In the genomic region with DNA sequence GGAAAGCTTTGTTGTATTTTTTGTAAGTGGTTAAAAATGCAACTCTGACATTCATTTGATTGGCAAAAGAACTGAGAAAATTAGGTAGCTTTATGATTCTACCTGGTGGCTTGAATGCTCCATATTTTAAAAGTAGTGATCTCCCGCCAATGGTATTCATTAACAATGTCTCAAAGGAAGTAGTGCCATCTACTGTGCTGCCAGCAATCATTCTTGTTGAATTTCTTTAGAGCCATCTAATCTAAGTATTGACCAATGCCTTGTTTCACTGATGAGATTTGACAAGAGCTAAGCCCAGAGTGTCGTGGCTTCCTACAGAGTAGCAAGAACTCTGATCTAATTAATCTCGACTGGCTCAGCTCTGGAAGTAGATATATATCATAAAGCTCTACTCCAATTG, we compare ENCODE assay signal across 14 cellular contexts.
"Had no signal": no experiment of that assay in that cellular context is flagged by ENCODE, and none has a peak within 500 bp of the region (broad histone marks: within the 10 kb centered on the region; RNA-seq: fewer than 3 reads in every experiment).

No MANE protein-coding gene starts in this region.

- DNase-seq: activated CD4-positive, alpha-beta T cell treated with anti-CD3 and anti-CD28 coated beads for 1 hour; activated CD4-positive, alpha-beta T cell treated with anti-CD3 and anti-CD28 coated beads, Interleukin-2, amount 50 U/mL, for 48 hours; activated gamma-delta T cell; colonic mucosa; endodermal cell; foreskin melanocyte; right lobe of liver; stimulated activated CD4-positive, alpha-beta T cell treated with anti-CD3 and anti-CD28 coated beads, Interleukin-4, amount 100 ng/mL, for 24 hours; stomach had no signal

- H3K4me3 ChIP-seq: ascending aorta, colonic mucosa, prostate gland, right lobe of liver, smooth muscle cell, stomach, vagina had no signal

- H3K27ac ChIP-seq: ascending aorta, colonic mucosa, prostate gland, right lobe of liver, stomach, vagina, VCaP had no signal
